Comparison of ENCODE assay signal across 13 cellular contexts in the genomic region with DNA sequence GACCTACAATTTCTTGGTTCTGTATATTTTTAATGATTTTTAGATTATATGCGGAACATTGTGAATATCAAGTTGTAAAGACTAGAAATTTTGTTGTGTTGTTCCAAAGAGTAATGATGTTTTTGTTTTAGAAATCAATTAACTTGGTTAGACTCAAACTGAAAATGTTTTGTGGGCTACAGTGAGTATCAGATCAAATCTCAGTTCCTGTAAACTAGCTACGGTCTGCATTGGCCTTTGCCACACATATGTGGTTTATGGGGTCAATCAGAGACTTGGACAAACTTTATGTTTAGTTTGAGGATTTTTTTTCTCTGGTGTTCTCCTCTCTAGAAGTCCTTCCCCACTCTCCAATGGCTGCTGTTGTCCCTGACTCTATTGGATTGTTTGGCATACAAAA.
DNase-seq lines count a peak whose midpoint lies in the region; ATAC-seq lines count a peak whose summit lies in the region.
"Had no signal": no experiment of that assay in that cellular context is flagged by ENCODE, and none has a peak within 500 bp of the region (broad histone marks: within the 10 kb centered on the region; RNA-seq: fewer than 3 reads in every experiment).

No MANE protein-coding gene starts in this region.

- intact Hi-C loops in Right ventricle myocardium inferior (cut with DNase I) = no loop called here

- DNase-seq in Right ventricle myocardium inferior (ENCODE audit: missing footprints) = no peak
- DNase-seq in H4 (ENCODE audit: low spot score) = no peak
- no peak for DNase-seq in putamen (ENCODE audit: low spot score)
- no peak for DNase-seq in HuH-7.5 (ENCODE audit: low spot score)
- DNase-seq: activated CD4-positive, alpha-beta T cell treated with anti-CD3 and anti-CD28 coated beads, Interleukin-2, amount 50 U/mL, for 4 hours; activated effector memory CD4-positive, alpha-beta T cell treated with anti-CD3 and anti-CD28 coated beads, Interleukin-2, amount 50 U/mL, for 16 hours; NCI-H1930; PC-3 had no signal

- ATAC-seq in GM18519 (IDR thresholded peaks at IDR 0.05; ENCODE audit: low FRiP score, unreplicated experiment) (peak; percentile 99), GM21367 (IDR thresholded peaks at IDR 0.05; ENCODE audit: unreplicated experiment) (peak; percentile 97), HG02884 (IDR thresholded peaks at IDR 0.05; ENCODE audit: unreplicated experiment) (peak; percentile 94), HG03457 (IDR thresholded peaks at IDR 0.05; ENCODE audit: unreplicated experiment) (peak; percentile 93), Right ventricle myocardium inferior (no peak)
- ATAC-seq: K562, PC-3 had no signal
